9 cellular contexts compared by ENCODE assay signal in genomic region chr1:98749152-98749756, GRCh38.
A peak's percentile ranks its signal among the peaks of the same experiment; 100 is the strongest.
DNase-seq lines count a peak whose midpoint lies in the region; ATAC-seq, FAIRE-seq and TF ChIP-seq lines count a peak whose summit lies in the region.
"Had no signal": no experiment of that assay in that cellular context is flagged by ENCODE, and none has a peak within 500 bp of the region (broad histone marks: within the 10 kb centered on the region; RNA-seq: fewer than 3 reads in every experiment).

No MANE protein-coding gene starts in this region.

- no peaks in the 10 kb centered on the region for H3K4me1 ChIP-seq in uterus

- no peaks in the 10 kb centered on the region for H3K9me3 ChIP-seq in SK-N-MC (ENCODE audit: low read depth, low read length)
- H3K9me3 ChIP-seq in uterus: no peaks in the 10 kb centered on the region

- no peak overlapping the region for H3K9ac ChIP-seq in SK-N-MC (ENCODE audit: insufficient read length)

- TF ChIP-seq POLR2A in uterus (IDR thresholded peaks at IDR 0.05): no peak

- no peak overlapping the region for H3K27ac ChIP-seq in SK-N-MC
- no peak overlapping the region for H3K27ac ChIP-seq in uterus

- no peaks in the 10 kb centered on the region for H3K36me3 ChIP-seq in SK-N-MC (ENCODE audit: insufficient read depth, low read length)
- H3K36me3 ChIP-seq in uterus: no peaks in the 10 kb centered on the region

- no peak for DNase-seq in D721Med (ENCODE audit: insufficient read length, low spot score)
- peak; percentile 33 for DNase-seq in HCEC 1CT
- DNase-seq in SK-N-MC (ENCODE audit: low read depth, low spot score): peak; percentile 16
- no peak for DNase-seq in left lobe of liver (ENCODE audit: low spot score)
- no peak for DNase-seq in sciatic nerve (ENCODE audit: low spot score)
- no peak for DNase-seq in uterus
- no peak for DNase-seq in retina
- no peak for DNase-seq in AG20443 (ENCODE audit: low spot score)

- ATAC-seq in left lobe of liver (peak; percentile 42), sciatic nerve (no peak)

- TF ChIP-seq CTCF in D721Med (IDR thresholded peaks at IDR 0.05; ENCODE audit: insufficient read depth, missing control alignments) (peak; percentile 58), uterus (IDR thresholded peaks at IDR 0.05) (peak in 2 of 4 experiments; percentile 4 to 6)

- FAIRE-seq in D721Med (lab: Jason Lieb, UNC): peak; percentile 61
- FAIRE-seq: HTR-8/SVneo had no signal

- H3K27me3 ChIP-seq in uterus: no peaks in the 10 kb centered on the region

- H3K4me3 ChIP-seq in SK-N-MC: no peak overlapping the region
- no peak overlapping the region for H3K4me3 ChIP-seq in uterus

- intact Hi-C loops in sciatic nerve (cut with DNase I) (no loop called here), uterus (cut with DNase I; ENCODE audit: low total_unique reads) (no loop called here)

Comparison
In these comparisons a context has a peak if more than half of its experiments do, and no peak if none do; other contexts are left out.
1. DNase-seq: peak in HCEC 1CT (single experiment) and SK-N-MC (single experiment); none in D721Med (single experiment), left lobe of liver (single experiment), sciatic nerve (single experiment), uterus (0 of 2), retina (single experiment) and AG20443 (single experiment).